Comparison of ENCODE assay signal across 1 cellular context in genomic region chr17:59380474-59380873, GRCh38.
TF ChIP-seq lines count a peak whose summit lies in the region.

No MANE protein-coding gene starts in this region.

TF ChIP-seq in WTC11, 78 proteins besides CTCF, POLR2A, EP300 and RAD21 (continued from another document):
- TF ChIP-seq CREB1 (CRISPR knock-in tag; IDR thresholded peaks at IDR 0.05) (no peak), TEAD4 (CRISPR knock-in tag; IDR thresholded peaks at IDR 0.05) (no peak), ZBTB21 (CRISPR knock-in tag; IDR thresholded peaks at IDR 0.05; ENCODE audit: borderline replicate concordance) (no peak), E2F4 (CRISPR knock-in tag; IDR thresholded peaks at IDR 0.05; ENCODE audit: borderline replicate concordance, low read depth) (no peak), ZMAT4 (CRISPR knock-in tag; IDR thresholded peaks at IDR 0.05) (no peak), SP1 (CRISPR knock-in tag; conservative IDR thresholded peaks at IDR 0.05) (no peak), EMX1 (CRISPR knock-in tag; IDR thresholded peaks at IDR 0.05) (no peak), SMAD3 (CRISPR knock-in tag; IDR thresholded peaks at IDR 0.05; ENCODE audit: borderline replicate concordance) (no peak), USF1 (CRISPR knock-in tag; IDR thresholded peaks at IDR 0.05) (no peak), OVOL2 (CRISPR knock-in tag; IDR thresholded peaks at IDR 0.05; ENCODE audit: borderline replicate concordance) (no peak), FOXK1 (CRISPR knock-in tag; IDR thresholded peaks at IDR 0.05) (no peak)
